ENCODE assay signal across 13 cellular contexts in the genomic region with DNA sequence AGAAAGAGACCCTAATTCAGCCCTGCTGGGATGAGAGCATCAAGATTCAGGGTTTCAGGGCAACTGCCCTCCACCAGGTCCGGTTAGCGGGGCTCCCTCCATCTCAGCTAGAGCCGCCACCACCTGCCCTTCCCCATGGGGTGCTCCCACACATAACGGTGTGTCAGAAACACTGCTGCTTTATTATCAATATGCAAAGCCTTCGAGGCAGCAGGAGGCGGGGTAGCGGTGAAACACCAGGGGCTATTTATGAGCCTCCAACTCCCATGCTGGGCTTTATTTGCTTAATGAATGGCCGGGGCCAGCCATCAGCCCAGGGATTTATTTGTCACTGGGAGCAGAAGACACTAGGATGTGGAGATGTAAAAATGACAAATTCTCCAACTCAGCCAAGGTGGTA.
A peak's percentile ranks its signal among the peaks of the same experiment; 100 is the strongest.
DNase-seq lines count a peak whose midpoint lies in the region; ATAC-seq lines count a peak whose summit lies in the region.
"Had no signal": no experiment of that assay in that cellular context is flagged by ENCODE, and none has a peak within 500 bp of the region (broad histone marks: within the 10 kb centered on the region; RNA-seq: fewer than 3 reads in every experiment).

No MANE protein-coding gene starts in this region.

- H3K36me3 ChIP-seq in mesendoderm (ENCODE audit: control insufficient read depth, insufficient read depth, low read length), result no peaks in the 10 kb centered on the region

- H3K9ac ChIP-seq in mesendoderm (ENCODE audit: low read length), result no peak overlapping the region

- no peaks in the 10 kb centered on the region for H3K27me3 ChIP-seq in mesendoderm (ENCODE audit: insufficient read depth, low read length, poor library complexity)

- H3K4me1 ChIP-seq in mesendoderm (ENCODE audit: control insufficient read depth, low read depth, low read length), result peaks cover 11% of the 10 kb centered on the region

- H2BK120ac ChIP-seq in mesendoderm (ENCODE audit: low read depth, low read length), result no peak overlapping the region

- no peak for ATAC-seq in GM21367 (IDR thresholded peaks at IDR 0.05; ENCODE audit: unreplicated experiment)
- ATAC-seq in GM19328 (IDR thresholded peaks at IDR 0.05; ENCODE audit: unreplicated experiment), result no peak

- H3K4me2 ChIP-seq in mesendoderm (ENCODE audit: low read length), result no peak overlapping the region

- no peaks in the 10 kb centered on the region for H3K79me1 ChIP-seq in mesendoderm (ENCODE audit: low read length)

- no peak overlapping the region for H4K5ac ChIP-seq in mesendoderm (ENCODE audit: low read length)

- DNase-seq in ELF-1 (ENCODE audit: low read depth, low spot score), result peak; percentile 12
- peak; percentile 3 for DNase-seq in NCI-H1048 (lab: John Stamatoyannopoulos, UW)
- peak; percentile 48 to 84 for DNase-seq in NCI-H526 (lab: John Stamatoyannopoulos, UW)
- DNase-seq in mesendoderm, result peak; percentile 13
- DNase-seq in cerebellum (ENCODE audit: low spot score), result no peak
- DNase-seq: C1 segment of cervical spinal cord; CD4-positive, alpha-beta memory T cell; DMS153; DND-41; GF-D8; HCEC 1CT had no signal

- H3K4ac ChIP-seq in mesendoderm (ENCODE audit: low read depth, low read length), result no peak overlapping the region

- H3K79me2 ChIP-seq in mesendoderm (ENCODE audit: control insufficient read depth, insufficient read depth, low read length), result no peaks in the 10 kb centered on the region

- H3K56ac ChIP-seq in mesendoderm (ENCODE audit: low read length), result no peak overlapping the region

- H3K23ac ChIP-seq in mesendoderm (ENCODE audit: low read length), result no peak overlapping the region

- H2BK5ac ChIP-seq in mesendoderm (ENCODE audit: low read length), result no peak overlapping the region

- H2AK5ac ChIP-seq in mesendoderm (ENCODE audit: low read length), result no peak overlapping the region

- no peak overlapping the region for H3K4me3 ChIP-seq in mesendoderm (ENCODE audit: low read length)

- no CpG with 5 or more reads among the region's 8 CpGs for WGBS in mesendoderm (ENCODE audit: extremely low coverage, insufficient coverage, low lambda C conversion rate)

- no peak overlapping the region for H3K27ac ChIP-seq in mesendoderm (ENCODE audit: low read depth, low read length)

- H3K18ac ChIP-seq in mesendoderm (ENCODE audit: low read length), result no peak overlapping the region

- no peak overlapping the region for H4K8ac ChIP-seq in mesendoderm (ENCODE audit: low read depth, low read length)

- H2BK15ac ChIP-seq in mesendoderm (replicated peaks; ENCODE audit: low read depth), result no peak overlapping the region
